ENCODE assay signal across 1 cellular context in genomic region chr11:75100314-75100713, GRCh38.
TF ChIP-seq lines count a peak whose summit lies in the region.

No MANE protein-coding gene starts in this region.

TF ChIP-seq in K562, 482 proteins besides CTCF, POLR2A, EP300 and RAD21 (continued from another document and continues in another):
- TF ChIP-seq MGA (IDR thresholded peaks at IDR 0.05) (peak; percentile 84), CXXC5 (CRISPR knock-in tag; IDR thresholded peaks at IDR 0.05) (peak; percentile 38), JUN (IDR thresholded peaks at IDR 0.05; ENCODE audit: borderline replicate concordance, low read depth, low read length) (peak; percentile 67; the same call in 1 of the 2 replicates), JUN (CRISPR knock-in tag; IDR thresholded peaks at IDR 0.05; ENCODE audit: borderline replicate concordance) (no peak), NEUROD1 (IDR thresholded peaks at IDR 0.05; ENCODE audit: borderline replicate concordance, low read depth, low read length, partially characterized antibody) (peak; percentile 56), HDAC1 (IDR thresholded peaks at IDR 0.05) (peak in 1 of 2 experiments; percentile 85; a peak in 2 of 4 replicates), E2F6 (IDR thresholded peaks at IDR 0.05; ENCODE audit: borderline replicate concordance in 1 of 2, extremely low read depth in 1 of 2, insufficient read depth in 1 of 2, insufficient read length in 1 of 2, low read depth in 1 of 2, low read length in 1 of 2, poor library complexity in 1 of 2, severe bottlenecking in 1 of 2) (peak; percentile 35 to 54), TEAD4 (IDR thresholded peaks at IDR 0.05; ENCODE audit: low read length) (peak; percentile 41; the same call in 1 of the 2 replicates), TEAD4 (CRISPR knock-in tag; IDR thresholded peaks at IDR 0.05; ENCODE audit: borderline replicate concordance) (no peak), KDM1A (IDR thresholded peaks at IDR 0.05) (peak; percentile 36 to 68; a peak in 2 of 4 replicates), RCOR1 (IDR thresholded peaks at IDR 0.05; ENCODE audit: borderline replicate concordance in 1 of 2, low read depth in 2 of 2, low read length in 2 of 2) (peak; percentile 31 to 96; a peak in 2 of 4 replicates), FOXK2 (conservative IDR thresholded peaks at IDR 0.05 in 1 of 2, IDR thresholded peaks at IDR 0.05 in 1 of 2; ENCODE audit: low read depth in 2 of 2) (peak; percentile 45 to 66; a peak in 3 of 4 replicates), BDP1 (IDR thresholded peaks at IDR 0.05; ENCODE audit: insufficient read depth, insufficient read length) (no peak), KDM4B (IDR thresholded peaks at IDR 0.05; ENCODE audit: borderline replicate concordance in 2 of 2, low read depth in 1 of 2) (no peak), KDM2B (CRISPR knock-in tag; IDR thresholded peaks at IDR 0.05) (no peak), ZNF583 (CRISPR knock-in tag; IDR thresholded peaks at IDR 0.05) (peak; percentile 62; the same call in 1 of the 2 replicates), TCFL5 (CRISPR knock-in tag; conservative IDR thresholded peaks at IDR 0.05) (no peak), BRD9 (IDR thresholded peaks at IDR 0.05; ENCODE audit: low read depth, partially characterized antibody) (no peak), MECOM (CRISPR knock-in tag; IDR thresholded peaks at IDR 0.05) (peak; percentile 73), MTA1 (IDR thresholded peaks at IDR 0.05; ENCODE audit: borderline replicate concordance) (no peak), ZNF311 (CRISPR knock-in tag; IDR thresholded peaks at IDR 0.05) (peak; percentile 44; the same call in 1 of the 2 replicates), ZZZ3 (IDR thresholded peaks at IDR 0.05) (no peak), MCM7 (IDR thresholded peaks at IDR 0.05) (no peak), MAX (CRISPR knock-in tag; IDR thresholded peaks at IDR 0.05) (no peak), ZNF589 (CRISPR knock-in tag; IDR thresholded peaks at IDR 0.05; ENCODE audit: low read depth) (no peak; the same call in 1 of the 2 replicates), ZNF134 (CRISPR knock-in tag; conservative IDR thresholded peaks at IDR 0.05) (0 out of 2 replicates have a peak, but pooled peaks have one; percentile 37), BHLHE40 (IDR thresholded peaks at IDR 0.05; ENCODE audit: low read length) (peak; percentile 75), SUPT5H (IDR thresholded peaks at IDR 0.05) (peak; percentile 41), SMARCC2 (IDR thresholded peaks at IDR 0.05; ENCODE audit: low read depth) (0 out of 2 replicates have a peak, but pooled peaks have one; percentile 33), ZC3H11A (IDR thresholded peaks at IDR 0.05; ENCODE audit: low read depth, low read length) (no peak), ZMIZ1 (IDR thresholded peaks at IDR 0.05; ENCODE audit: low read depth in 2 of 2, low read length in 2 of 2) (no peak), SMARCE1 (IDR thresholded peaks at IDR 0.05) (peak; percentile 49), ZNF23 (CRISPR knock-in tag; IDR thresholded peaks at IDR 0.05) (peak; percentile 30; the same call in 1 of the 2 replicates), SPI1 (IDR thresholded peaks at IDR 0.05; ENCODE audit: borderline replicate concordance, low read depth, low read length) (peak; percentile 76; the same call in 1 of the 2 replicates), PREB (CRISPR knock-in tag; IDR thresholded peaks at IDR 0.05) (no peak), CEBPB (tag; IDR thresholded peaks at IDR 0.05) (no peak), BMI1 (IDR thresholded peaks at IDR 0.05; ENCODE audit: low read length) (no peak), ZNF445 (CRISPR knock-in tag; IDR thresholded peaks at IDR 0.05; ENCODE audit: low read depth) (0 out of 2 replicates have a peak, but pooled peaks have one; percentile 24), JUNB (CRISPR knock-in tag; conservative IDR thresholded peaks at IDR 0.05) (0 out of 2 replicates have a peak, but pooled peaks have one; percentile 36), CHD1 (IDR thresholded peaks at IDR 0.05; ENCODE audit: low read length) (no peak), MYC (IDR thresholded peaks at IDR 0.05; ENCODE audit: low read depth, low read length) (peak; percentile 76), MYC (CRISPR knock-in tag; IDR thresholded peaks at IDR 0.05; ENCODE audit: borderline replicate concordance, low read depth) (no peak), GTF2F1 (IDR thresholded peaks at IDR 0.05; ENCODE audit: low read depth, low read length) (no peak), NRF1 (conservative IDR thresholded peaks at IDR 0.05 in 1 of 2, IDR thresholded peaks at IDR 0.05 in 1 of 2) (peak; percentile 78 to 79), SAP30 (IDR thresholded peaks at IDR 0.05; ENCODE audit: borderline replicate concordance, insufficient read depth, low read depth, low read length, poor library complexity, severe bottlenecking) (no peak), ZNF324 (CRISPR knock-in tag; IDR thresholded peaks at IDR 0.05) (0 out of 2 replicates have a peak, but pooled peaks have one; percentile 17), CEBPG (CRISPR knock-in tag; IDR thresholded peaks at IDR 0.05) (no peak), CEBPG (tag; conservative IDR thresholded peaks at IDR 0.05 in 1 of 2, IDR thresholded peaks at IDR 0.05 in 1 of 2) (no peak), COPS2 (conservative IDR thresholded peaks at IDR 0.05) (no peak), CSDE1 (IDR thresholded peaks at IDR 0.05) (no peak), SMAD4 (CRISPR knock-in tag; conservative IDR thresholded peaks at IDR 0.05) (peak; percentile 74), SMARCA4 (IDR thresholded peaks at IDR 0.05) (peak; percentile 67), TAF9B (IDR thresholded peaks at IDR 0.05; ENCODE audit: partially characterized antibody) (peak; percentile 58), ZNF354B (CRISPR knock-in tag; IDR thresholded peaks at IDR 0.05) (no peak), NFIC (IDR thresholded peaks at IDR 0.05) (no peak), MEIS2 (IDR thresholded peaks at IDR 0.05; ENCODE audit: partially characterized antibody) (peak; percentile 87)
